In genomic region chr4:113445286-113445685, GRCh38 we compare ENCODE assay signal across 10 cellular contexts.
DNase-seq lines count a peak whose midpoint lies in the region; ATAC-seq and TF ChIP-seq lines count a peak whose summit lies in the region.
"Had no signal": no experiment of that assay in that cellular context is flagged by ENCODE, and none has a peak within 500 bp of the region (broad histone marks: within the 10 kb centered on the region; RNA-seq: fewer than 3 reads in every experiment).

No MANE protein-coding gene starts in this region.

- no peak overlapping the region for H4K8ac ChIP-seq in mesenchymal stem cell (ENCODE audit: low read length)

- no peak overlapping the region for H4K91ac ChIP-seq in mesenchymal stem cell (ENCODE audit: low read length)

- H3K27me3 ChIP-seq in mammary epithelial cell (ENCODE audit: insufficient read depth, low read length) (no peaks in the 10 kb centered on the region), mesenchymal stem cell (ENCODE audit: control insufficient read depth in 1 of 2, insufficient read depth in 1 of 2, low read length in 2 of 2) (no peaks in the 10 kb centered on the region), aorta (ENCODE audit: control insufficient read depth in 1 of 2, insufficient read depth in 2 of 2, low read length in 1 of 2) (no peaks in the 10 kb centered on the region), PC-9 (ENCODE audit: insufficient read depth, low read depth) (no peaks in the 10 kb centered on the region)

- no peak overlapping the region for H3K18ac ChIP-seq in mesenchymal stem cell (ENCODE audit: low read depth in 1 of 2, low read length in 2 of 2)

- H3K4me3 ChIP-seq in mammary epithelial cell (replicated peaks in 1 of 3; ENCODE audit: insufficient read depth in 1 of 3, low read depth in 2 of 3, low read length in 3 of 3), result no peak overlapping the region
- no peak overlapping the region for H3K4me3 ChIP-seq in mesenchymal stem cell (ENCODE audit: insufficient read depth in 1 of 2, low read depth in 1 of 2, low read length in 2 of 2)
- H3K4me3 ChIP-seq in aorta (ENCODE audit: low read length in 2 of 2), result no peak overlapping the region
- no peak overlapping the region for H3K4me3 ChIP-seq in PC-9

- H2BK15ac ChIP-seq in mesenchymal stem cell (ENCODE audit: low read depth, poor library complexity, severe bottlenecking), result no peak overlapping the region

- H3K4ac ChIP-seq in mesenchymal stem cell (ENCODE audit: low read depth in 1 of 2, low read length in 2 of 2), result no peak overlapping the region

- H2BK5ac ChIP-seq in mesenchymal stem cell (ENCODE audit: low read depth, low read length, poor library complexity, severe bottlenecking), result no peak overlapping the region

- TF ChIP-seq CTCF in mammary epithelial cell (conservative IDR thresholded peaks at IDR 0.05 in 1 of 2, IDR thresholded peaks at IDR 0.05 in 1 of 2; ENCODE audit: extremely low read depth in 1 of 2, insufficient read depth in 1 of 2, low read depth in 1 of 2, low read length in 2 of 2) (no peak), PC-9 (conservative IDR thresholded peaks at IDR 0.05) (no peak)

- H4K20me1 ChIP-seq in mammary epithelial cell (ENCODE audit: insufficient read depth, low read length) (no peaks in the 10 kb centered on the region), PC-9 (ENCODE audit: insufficient read depth) (no peaks in the 10 kb centered on the region)

- in situ Hi-C loops in mammary epithelial cell (cut with MboI; ENCODE audit: low sequenced_read_pairs in 2 of 2), result no loop called here

- peaks cover 32% of the 10 kb centered on the region for H3K4me1 ChIP-seq in mammary epithelial cell (ENCODE audit: insufficient read depth, low read length)
- peaks cover 2% of the 10 kb centered on the region for H3K4me1 ChIP-seq in mesenchymal stem cell (ENCODE audit: control insufficient read depth, insufficient read depth, low read depth, low read length)
- peaks cover 2 to 3% of the 10 kb centered on the region in 2 donors for H3K4me1 ChIP-seq in aorta (ENCODE audit: control insufficient read depth in 1 of 2, insufficient read depth in 2 of 2, low read length in 2 of 2)
- H3K4me1 ChIP-seq in PC-9 (replicated peaks; ENCODE audit: insufficient read depth), result peaks cover 6% of the 10 kb centered on the region; the same call in 1 of the 2 replicates

- no peak overlapping the region for H3K14ac ChIP-seq in mesenchymal stem cell (ENCODE audit: low read length in 2 of 2)

- no peaks in the 10 kb centered on the region for H3K9me2 ChIP-seq in PC-9 (ENCODE audit: insufficient read depth)

- no peaks in the 10 kb centered on the region for H3K79me2 ChIP-seq in mammary epithelial cell (ENCODE audit: insufficient read depth, low read length)
- H3K79me2 ChIP-seq in PC-9 (ENCODE audit: low read depth), result no peaks in the 10 kb centered on the region

- CTCF ChIA-PET in mammary epithelial cell (lab: Charles Lee; ENCODE audit: low non-redundant PET), result no interaction called here
- CTCF ChIA-PET in PC-9 (lab: Charles Lee), result no interaction called here

- H3K9ac ChIP-seq in mammary epithelial cell (ENCODE audit: insufficient read depth, low read length) (peak overlapping the region; percentile 87), mesenchymal stem cell (ENCODE audit: low read length) (peak overlapping the region; percentile 90)

- H3K36me3 ChIP-seq in mammary epithelial cell (ENCODE audit: insufficient read depth, low read length) (no peaks in the 10 kb centered on the region), mesenchymal stem cell (ENCODE audit: control insufficient read depth in 1 of 2, insufficient read depth in 2 of 2, low read depth in 1 of 2, low read length in 2 of 2) (peaks cover 0 to 10% of the 10 kb centered on the region in 2 experiments), aorta (ENCODE audit: control insufficient read depth in 1 of 2, insufficient read depth in 2 of 2, low read length in 1 of 2) (no peaks in the 10 kb centered on the region), PC-9 (ENCODE audit: low read depth) (no peaks in the 10 kb centered on the region)

- H3K27ac ChIP-seq in mammary epithelial cell (ENCODE audit: insufficient read depth, low read depth, low read length) (peak overlapping the region; percentile 98), mesenchymal stem cell (ENCODE audit: low read length, poor library complexity, severe bottlenecking) (no peak overlapping the region), aorta (ENCODE audit: low read depth in 1 of 2, low read length in 2 of 2) (peak overlapping the region; percentile 67 to 82), PC-9 (no peak overlapping the region)

- H3K4me2 ChIP-seq in mammary epithelial cell (ENCODE audit: insufficient read depth, low read depth, low read length), result peak overlapping the region; percentile 66
- no peak overlapping the region for H3K4me2 ChIP-seq in mesenchymal stem cell (ENCODE audit: low read length, poor library complexity, severe bottlenecking)
- H3K4me2 ChIP-seq in PC-9, result no peak overlapping the region

- BruUV-seq in mammary epithelial cell (replicated peaks; lab: Mats Ljungman, UMichigan) (no TSS peak), PC-9 (replicated peaks; lab: Mats Ljungman, UMichigan) (no TSS peak)

- POLR2A ChIA-PET in PC-9 (lab: Charles Lee; ENCODE audit: unreplicated experiment), result no interaction called here

- no peak overlapping the region for H2AK5ac ChIP-seq in mesenchymal stem cell (ENCODE audit: low read length, severe bottlenecking)

- no peak overlapping the region for H2BK12ac ChIP-seq in mesenchymal stem cell (ENCODE audit: low read length in 2 of 2)

- intact Hi-C loops in mammary epithelial cell (cut with micrococcal nuclease) (loop anchor here (1.0 kb wide), 1 partner anchor 23 kb away; no protein-coding TSS in a partner anchor), aorta (cut with DNase I) (loop anchor here in 1 of 2 donors (2.0 kb wide), 2 partner anchors 24 to 48 kb away; no protein-coding TSS in a partner anchor), PC-9 (cut with micrococcal nuclease; ENCODE audit: unreplicated experiment) (no loop called here)

- no peaks in the 10 kb centered on the region for H3F3A ChIP-seq in PC-9 (ENCODE audit: insufficient read depth, low read depth)

- H2AFZ ChIP-seq in mammary epithelial cell (ENCODE audit: low read depth, low read length) (peak overlapping the region; percentile 37), mesenchymal stem cell (ENCODE audit: low read depth, low read length) (no peak overlapping the region), PC-9 (no peak overlapping the region)

- 3% methylated on average over 5 of the region's 5 CpGs for WGBS in mammary epithelial cell (ENCODE audit: low coverage, missing lambda C conversion rate)
- 41% methylated on average over 5 of the region's 5 CpGs for WGBS in mesenchymal stem cell
- 3 to 5% methylated on average over 5 of the region's 5 CpGs for WGBS in aorta, 2 donors

- peak overlapping the region; percentile 34 for H2BK120ac ChIP-seq in mesenchymal stem cell (ENCODE audit: low read depth, low read length)

- DNase-seq in stimulated activated CD4-positive, alpha-beta T cell treated with anti-CD3 and anti-CD28 coated beads, Interleukin-15, amount 100 ng/mL, for 24 hours, result peak; percentile 23
- no peak for DNase-seq in stimulated activated CD4-positive, alpha-beta T cell treated with anti-CD3 and anti-CD28 coated beads, Interleukin-4, amount 100 ng/mL, for 1 hour
- DNase-seq in mammary epithelial cell (peak; percentile 97), mesenchymal stem cell (peak; percentile 90), aorta (peak; percentile 74 to 75), PC-9 (no peak), OCI-M2 (lab: John Stamatoyannopoulos, UW; ENCODE audit: unreplicated experiment) (no peak)
- DNase-seq in stimulated activated naive CD4-positive, alpha-beta T cell (lab: John Stamatoyannopoulos, UW), result no peak
- DNase-seq: activated naive CD4-positive, alpha-beta T cell treated with anti-CD3 and anti-CD28 coated beads, Interleukin-2, amount 50 U/mL, for 16 hours; CD8-positive, alpha-beta T cell had no signal

- peaks cover 4% of the 10 kb centered on the region for H3K79me1 ChIP-seq in mesenchymal stem cell (replicated peaks; ENCODE audit: low read length, poor library complexity, severe bottlenecking)

- no peaks in the 10 kb centered on the region for H3K9me3 ChIP-seq in mammary epithelial cell (replicated peaks; ENCODE audit: insufficient read depth, low read length)
- peaks cover 4% of the 10 kb centered on the region for H3K9me3 ChIP-seq in mesenchymal stem cell (ENCODE audit: control insufficient read depth, low read length)
- peaks cover 3% of the 10 kb centered on the region for H3K9me3 ChIP-seq in aorta (ENCODE audit: control insufficient read depth, low read length)
- no peaks in the 10 kb centered on the region for H3K9me3 ChIP-seq in PC-9 (ENCODE audit: insufficient read depth, low read depth)

- H3K23ac ChIP-seq in mesenchymal stem cell (ENCODE audit: low read length in 2 of 2), result no peak overlapping the region

- peak; percentile 93 for ATAC-seq in aorta (ENCODE audit: low FRiP score)
- ATAC-seq: CD8-positive, alpha-beta T cell had no signal

- dilution Hi-C loops in mammary epithelial cell (cut with HindIII; ENCODE audit: low sequenced_read_pairs), result no loop called here

Comparison
In these comparisons a context has a peak if more than half of its experiments do, and no peak if none do; other contexts are left out.
1. DNase-seq: peak in stimulated activated CD4-positive, alpha-beta T cell treated with anti-CD3 and anti-CD28 coated beads, Interleukin-15, amount 100 ng/mL, for 24 hours (single experiment), mammary epithelial cell (single experiment), mesenchymal stem cell (single experiment) and aorta (2 of 2); none in stimulated activated CD4-positive, alpha-beta T cell treated with anti-CD3 and anti-CD28 coated beads, Interleukin-4, amount 100 ng/mL, for 1 hour (single experiment), PC-9 (0 of 2), stimulated activated naive CD4-positive, alpha-beta T cell (0 of 6) and OCI-M2 (single experiment).
2. H3K27ac ChIP-seq: peak in mammary epithelial cell (single experiment) and aorta (2 of 2); none in mesenchymal stem cell (single experiment) and PC-9 (single experiment).